Comparison of ENCODE assay signal across 8 cellular contexts in the genomic region with DNA sequence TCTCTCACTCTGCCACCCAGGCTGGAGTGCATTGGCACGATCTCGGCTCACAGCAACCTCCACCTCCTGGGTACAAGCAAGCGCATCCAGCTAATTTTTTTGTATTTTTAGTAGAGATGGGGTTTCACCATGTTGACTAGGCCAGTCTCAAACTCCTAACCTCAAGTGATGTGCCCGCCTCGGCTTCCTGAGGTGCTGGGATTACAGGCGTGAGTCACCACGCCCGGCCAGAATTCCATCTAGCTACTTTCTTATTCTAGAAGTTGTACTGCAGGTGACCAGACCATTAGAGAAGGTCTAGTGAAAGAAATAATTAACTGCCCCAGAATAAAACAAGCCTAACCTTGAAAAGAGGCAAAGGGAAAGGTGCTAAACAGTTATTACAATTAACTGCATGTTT. TPM values are rescaled to one million over a fixed set of nuclear protein-coding genes. Genes with fewer than 3 reads are reported as not detected.
A peak's percentile ranks its signal among the peaks of the same experiment; 100 is the strongest.
DNase-seq lines count a peak whose midpoint lies in the region; ATAC-seq and TF ChIP-seq lines count a peak whose summit lies in the region.

No MANE protein-coding gene starts in this region.

- in situ Hi-C loops in GM13976 (cut with MboI; ENCODE audit: low sequenced_read_pairs, unreplicated experiment) = no loop called here

- H3K27me3 ChIP-seq in Peyer's patch = no peaks in the 10 kb centered on the region
- no peaks in the 10 kb centered on the region for H3K27me3 ChIP-seq in skeletal muscle satellite cell (ENCODE audit: control insufficient read depth, insufficient read depth, low read length)

- H3K36me3 ChIP-seq in Peyer's patch = no peaks in the 10 kb centered on the region
- H3K36me3 ChIP-seq in skeletal muscle satellite cell (ENCODE audit: insufficient read depth, low read length) = no peaks in the 10 kb centered on the region

- H3K9me3 Mint-ChIP-seq in endothelial cell (ENCODE audit: unreplicated experiment) = no peaks in the 10 kb centered on the region

- H3K4me1 Mint-ChIP-seq in endothelial cell (ENCODE audit: unreplicated experiment) = peaks cover 19% of the 10 kb centered on the region

- H3K27ac Mint-ChIP-seq in endothelial cell (ENCODE audit: unreplicated experiment) = no peak overlapping the region

- H3K27ac ChIP-seq in Peyer's patch = no peak overlapping the region

- H3K9me3 ChIP-seq in Peyer's patch (no peaks in the 10 kb centered on the region), skeletal muscle satellite cell (replicated peaks; ENCODE audit: low read length) (no peaks in the 10 kb centered on the region)

- no peaks in the 10 kb centered on the region for H3K27me3 Mint-ChIP-seq in endothelial cell (ENCODE audit: unreplicated experiment)

- TF ChIP-seq CTCF in Peyer's patch (IDR thresholded peaks at IDR 0.05) = no peak
- no peak for TF ChIP-seq CTCF in endothelial cell (IDR thresholded peaks at IDR 0.05; ENCODE audit: unreplicated experiment)
- TF ChIP-seq CTCF in GM13976 (IDR thresholded peaks at IDR 0.05; ENCODE audit: borderline replicate concordance, control extremely low read depth, extremely low read depth, insufficient read depth, missing control alignments) = no peak

- peak overlapping the region; percentile 20 for H3K4me3 Mint-ChIP-seq in endothelial cell (ENCODE audit: unreplicated experiment)

- peak overlapping the region; percentile 98 for H3K4me2 ChIP-seq in skeletal muscle satellite cell (ENCODE audit: low read length)

- ATAC-seq in HG02840 (IDR thresholded peaks at IDR 0.05; ENCODE audit: low FRiP score, unreplicated experiment) = no peak

- H3K4me1 ChIP-seq in Peyer's patch (peaks cover 0 to 26% (median 6%) of the 10 kb centered on the region in 4 donors), skeletal muscle satellite cell (ENCODE audit: control insufficient read depth, insufficient read depth, low read length) (peaks cover 8% of the 10 kb centered on the region)

- DNase-seq in NCI-H82 (lab: John Stamatoyannopoulos, UW) = peak; percentile 13
- DNase-seq in NCI-H82 treated with DMSO at 0.1 percent for 48 hours (lab: John Stamatoyannopoulos, UW; ENCODE audit: unreplicated experiment) = no peak
- peak in 1 of 3 donors; percentile 65 for DNase-seq in Peyer's patch
- no peak for DNase-seq in endothelial cell (ENCODE audit: low spot score)
- no peak for DNase-seq in GM13976 (ENCODE audit: low spot score)
- no peak for DNase-seq in NCI-H1105 treated with DMSO at 0.1 percent for 48 hours (lab: John Stamatoyannopoulos, UW)

- TF ChIP-seq POLR2A in Peyer's patch (IDR thresholded peaks at IDR 0.05) = no peak

- H3K4me3 ChIP-seq in Peyer's patch (peak overlapping the region; percentile 4 to 99 (median 54)), skeletal muscle satellite cell (ENCODE audit: low read length) (no peak overlapping the region)

- no peak overlapping the region for H3K9ac ChIP-seq in skeletal muscle satellite cell (ENCODE audit: low read depth, low read length)

- no peaks in the 10 kb centered on the region for H3K36me3 Mint-ChIP-seq in endothelial cell (ENCODE audit: low read depth, unreplicated experiment)

RNA-seq across cellular contexts. Expression of gene LRBA, which starts 2.2 kb away (rescaled TPM):
- total RNA-seq in Peyer's patch (100 to 1,000 TPM in 2 of 4 donors, 10 to 100 TPM in 2; 71.5 to 120 (median 91.7) TPM), endothelial cell (ENCODE audit: unreplicated experiment) (44.3 TPM)
- 31.2 and 39.3 TPM in 2 replicates for total RNA-seq in skeletal muscle satellite cell (2012; rRNA removed)
